ENCODE assay signal across 8 cellular contexts in the genomic region with DNA sequence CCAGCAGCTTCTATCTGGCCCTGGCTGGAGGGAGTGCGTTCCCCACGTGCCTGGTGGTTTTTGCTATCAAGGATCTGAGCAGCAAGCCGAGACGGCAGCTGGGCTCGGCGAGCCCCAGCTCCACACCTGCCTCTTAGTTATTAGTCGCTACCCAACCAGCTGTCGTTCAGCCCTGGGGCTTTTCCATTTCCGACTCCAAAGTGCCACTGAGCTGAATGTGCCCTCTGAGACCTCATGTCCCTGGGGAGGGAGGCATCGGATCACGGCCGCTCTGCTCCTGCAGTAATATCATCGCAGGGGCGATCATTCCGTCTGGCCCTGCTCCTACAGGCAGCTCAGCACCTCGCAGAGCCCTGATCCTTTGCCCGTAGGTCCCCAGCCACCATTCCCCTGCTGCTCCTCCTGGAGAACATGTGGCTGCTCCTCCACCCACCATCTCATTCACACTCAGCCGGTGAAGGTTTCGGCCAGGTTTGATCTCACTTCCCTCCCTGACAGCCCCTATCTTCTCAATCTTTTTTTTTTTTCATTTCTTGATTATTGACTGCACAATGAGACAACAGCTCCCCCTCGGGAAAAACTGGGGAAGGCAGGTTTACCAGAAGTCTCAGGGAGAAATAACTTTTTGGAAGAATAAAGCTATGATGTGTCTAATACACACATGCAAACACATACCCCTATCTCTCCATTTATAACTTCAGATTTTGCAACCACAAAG.
DNase-seq lines count a peak whose midpoint lies in the region; ATAC-seq, FAIRE-seq and TF ChIP-seq lines count a peak whose summit lies in the region.

No MANE protein-coding gene starts in this region.

- H3K36me3 ChIP-seq in BE2C, result peaks cover 35% of the 10 kb centered on the region
- peaks cover 0 to 8% (median 0%) of the 10 kb centered on the region in 4 donors for H3K36me3 ChIP-seq in right lobe of liver

- WGBS in right lobe of liver (ENCODE audit: insufficient coverage, low coverage, low lambda C conversion rate, missing lambda C conversion rate), result 50% methylated on average over 3 of the region's 20 CpGs

- no peak for TF ChIP-seq POLR2A in right lobe of liver (IDR thresholded peaks at IDR 0.05)

- no peaks in the 10 kb centered on the region for H3K27me3 ChIP-seq in BE2C
- H3K27me3 ChIP-seq in right lobe of liver, result no peaks in the 10 kb centered on the region

- TF ChIP-seq CTCF in BE2C (IDR thresholded peaks at IDR 0.05; ENCODE audit: low read depth, low read length) (peak; percentile 76), WI38 (IDR thresholded peaks at IDR 0.05; ENCODE audit: low read depth, low read length) (peak; percentile 33; the same call in 1 of the 2 replicates), right lobe of liver (IDR thresholded peaks at IDR 0.05) (peak; percentile 24 to 38 (median 30))

- peak overlapping the region; percentile 12 for H3K4me3 ChIP-seq in BE2C (ENCODE audit: low read depth, low read length)
- H3K4me3 ChIP-seq in WI38 (ENCODE audit: low read depth, low read length), result no peak overlapping the region
- H3K4me3 ChIP-seq in right lobe of liver, result no peak overlapping the region

- H3K4me1 ChIP-seq in BE2C (peaks cover 36% of the 10 kb centered on the region), right lobe of liver (no peaks in the 10 kb centered on the region)

- peak; percentile 98 for DNase-seq in BE2C
- DNase-seq in NCI-H1092 treated with DMSO at 0.1 percent for 48 hours (lab: John Stamatoyannopoulos, UW), result peak; percentile 93
- DNase-seq in right lobe of liver, result no peak
- no peak for DNase-seq in RCC 7860 (ENCODE audit: low spot score)

- FAIRE-seq in RCC 7860 (lab: Jason Lieb, UNC), result no peak

- intact Hi-C loops in right lobe of liver (cut with DNase I), result no loop called here

- H3K9me3 ChIP-seq in BE2C (no peaks in the 10 kb centered on the region; the same call in 1 of the 2 replicates), right lobe of liver (no peaks in the 10 kb centered on the region)

- peak in 1 of 4 donors; percentile 19 for ATAC-seq in right lobe of liver
- no peak for ATAC-seq in HG02970 (IDR thresholded peaks at IDR 0.05; ENCODE audit: low FRiP score, unreplicated experiment)
- no peak for ATAC-seq in HG03565 (IDR thresholded peaks at IDR 0.05; ENCODE audit: unreplicated experiment)
- ATAC-seq in GM21390 (IDR thresholded peaks at IDR 0.05; ENCODE audit: unreplicated experiment), result no peak

- no peak overlapping the region for H3K27ac ChIP-seq in right lobe of liver

Comparison
In these comparisons a context has a peak if more than half of its experiments do, and no peak if none do; other contexts are left out.
1. DNase-seq: peak in BE2C (single experiment) and NCI-H1092 treated with DMSO at 0.1 percent for 48 hours (single experiment); none in right lobe of liver (0 of 3) and RCC 7860 (single experiment).
2. Peak in every context shown above with its lines, with median percentiles within 50 percentile points of each other: CTCF ChIP-seq.